ENCODE assay signal across 1 cellular context in genomic region chr11:86876716-86877234, GRCh38.
TF ChIP-seq lines count a peak whose summit lies in the region.

No MANE protein-coding gene starts in this region.

TF ChIP-seq in IMR-90, 13 proteins besides CTCF, POLR2A, EP300 and RAD21 (continued from another document):
- TF ChIP-seq, protein P1, sequence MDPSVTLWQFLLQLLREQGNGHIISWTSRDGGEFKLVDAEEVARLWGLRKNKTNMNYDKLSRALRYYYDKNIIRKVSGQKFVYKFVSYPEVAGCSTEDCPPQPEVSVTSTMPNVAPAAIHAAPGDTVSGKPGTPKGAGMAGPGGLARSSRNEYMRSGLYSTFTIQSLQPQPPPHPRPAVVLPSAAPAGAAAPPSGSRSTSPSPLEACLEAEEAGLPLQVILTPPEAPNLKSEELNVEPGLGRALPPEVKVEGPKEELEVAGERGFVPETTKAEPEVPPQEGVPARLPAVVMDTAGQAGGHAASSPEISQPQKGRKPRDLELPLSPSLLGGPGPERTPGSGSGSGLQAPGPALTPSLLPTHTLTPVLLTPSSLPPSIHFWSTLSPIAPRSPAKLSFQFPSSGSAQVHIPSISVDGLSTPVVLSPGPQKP (IDR thresholded peaks at IDR 0.05; ENCODE audit: borderline replicate concordance, low read depth, low read length), result no peak
- TF ChIP-seq MXI1 (IDR thresholded peaks at IDR 0.05; ENCODE audit: borderline replicate concordance, low read depth, low read length), result no peak
- no peak for TF ChIP-seq MAFK (IDR thresholded peaks at IDR 0.05; ENCODE audit: low read depth, low read length)
- TF ChIP-seq, protein P2, sequence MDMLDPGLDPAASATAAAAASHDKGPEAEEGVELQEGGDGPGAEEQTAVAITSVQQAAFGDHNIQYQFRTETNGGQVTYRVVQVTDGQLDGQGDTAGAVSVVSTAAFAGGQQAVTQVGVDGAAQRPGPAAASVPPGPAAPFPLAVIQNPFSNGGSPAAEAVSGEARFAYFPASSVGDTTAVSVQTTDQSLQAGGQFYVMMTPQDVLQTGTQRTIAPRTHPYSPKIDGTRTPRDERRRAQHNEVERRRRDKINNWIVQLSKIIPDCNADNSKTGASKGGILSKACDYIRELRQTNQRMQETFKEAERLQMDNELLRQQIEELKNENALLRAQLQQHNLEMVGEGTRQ (IDR thresholded peaks at IDR 0.05; ENCODE audit: low read depth, low read length), result no peak
- TF ChIP-seq FOS (IDR thresholded peaks at IDR 0.05; ENCODE audit: low read depth, low read length), result no peak
- TF ChIP-seq CEBPB (IDR thresholded peaks at IDR 0.05; ENCODE audit: low read depth, low read length), result no peak
TF ChIP-seq in IMR-90: peak in this region for 0.
